In genomic region chrX:12887767-12888166, GRCh38 we compare ENCODE assay signal across 35 cellular contexts. TPM values are rescaled to one million over a fixed set of nuclear protein-coding genes. Genes with fewer than 3 reads are reported as not detected.
"Had no signal": no experiment of that assay in that cellular context is flagged by ENCODE, and none has a peak within 500 bp of the region (broad histone marks: within the 10 kb centered on the region; RNA-seq: fewer than 3 reads in every experiment).

No MANE protein-coding gene starts in this region.

- H3K4me2 ChIP-seq: smooth muscle cell had no signal

- H3K36me3 Mint-ChIP-seq: activated naive CD4-positive, alpha-beta T cell treated with anti-CD3 and anti-CD28 coated beads, Interleukin-2, amount 50 U/mL, for 24 hours; immature natural killer cell; mesothelial cell of epicardium; T-cell had no signal

- DNase-seq: activated CD4-positive, alpha-beta T cell treated with anti-CD3 and anti-CD28 coated beads for 36 hours; activated CD4-positive, alpha-beta T cell treated with anti-CD3 and anti-CD28 coated beads, Interleukin-2, amount 50 U/mL, for 48 hours; activated CD4-positive, CD25-positive, alpha-beta regulatory T cell; activated CD8-positive, alpha-beta memory T cell treated with anti-CD3 and anti-CD28 coated beads for 24 hours; activated gamma-delta T cell; activated naive CD8-positive, alpha-beta T cell treated with anti-CD3 and anti-CD28 coated beads, Interleukin-2, amount 50 U/mL, for 24 hours; activated T-cell treated with anti-CD3 and anti-CD28 coated beads, Interleukin-2, amount 50 U/mL, for 1 hour; amygdala; dermis blood vessel endothelial cell; effector CD4-positive, alpha-beta T cell; foreskin keratinocyte; heart left ventricle; hypothalamus; immature natural killer cell; kidney; left colon; mammary epithelial cell; naive B cell; nucleus accumbens; pancreas; retina; stimulated activated CD4-positive, alpha-beta T cell treated with anti-CD3 and anti-CD28 coated beads, Interleukin-1b, Interleukin-23, amount 100 ng/mL, for 48 hours; stimulated activated naive CD4-positive, alpha-beta T cell; T-cell; testis; transverse colon had no signal

- ATAC-seq: activated CD4-positive, alpha-beta T cell treated with anti-CD3 and anti-CD28 coated beads for 36 hours; activated naive CD8-positive, alpha-beta T cell treated with anti-CD3 and anti-CD28 coated beads, Interleukin-2, amount 50 U/mL, for 24 hours; foreskin keratinocyte; heart left ventricle; left colon; pancreas; T-cell had no signal

- H3K27ac ChIP-seq: esophagus muscularis mucosa, foreskin keratinocyte, heart left ventricle, pancreas, prostate gland, testis, transverse colon had no signal

- H3K9me3 ChIP-seq: esophagus muscularis mucosa, heart left ventricle, pancreas, prostate gland, testis, transverse colon had no signal

- H3K36me3 ChIP-seq: esophagus muscularis mucosa, heart left ventricle, pancreas, prostate gland, transverse colon had no signal

- H3K4me3 Mint-ChIP-seq: activated CD4-positive, alpha-beta T cell treated with anti-CD3 and anti-CD28 coated beads for 36 hours; activated naive CD4-positive, alpha-beta T cell treated with anti-CD3 and anti-CD28 coated beads, Interleukin-2, amount 50 U/mL, for 24 hours; activated naive CD8-positive, alpha-beta T cell treated with anti-CD3 and anti-CD28 coated beads, Interleukin-2, amount 50 U/mL, for 24 hours; central memory CD8-positive, alpha-beta T cell; immature natural killer cell; mesothelial cell of epicardium; T-cell had no signal

- H3K9me3 Mint-ChIP-seq: activated naive CD4-positive, alpha-beta T cell treated with anti-CD3 and anti-CD28 coated beads, Interleukin-2, amount 50 U/mL, for 24 hours; activated naive CD8-positive, alpha-beta T cell treated with anti-CD3 and anti-CD28 coated beads, Interleukin-2, amount 50 U/mL, for 24 hours; central memory CD8-positive, alpha-beta T cell; immature natural killer cell had no signal

- H3K4me3 ChIP-seq: esophagus muscularis mucosa, heart left ventricle, pancreas, prostate gland, smooth muscle cell, testis, transverse colon had no signal

- H3K27ac Mint-ChIP-seq: activated CD4-positive, alpha-beta T cell treated with anti-CD3 and anti-CD28 coated beads for 36 hours; activated naive CD4-positive, alpha-beta T cell treated with anti-CD3 and anti-CD28 coated beads, Interleukin-2, amount 50 U/mL, for 24 hours; activated naive CD8-positive, alpha-beta T cell treated with anti-CD3 and anti-CD28 coated beads, Interleukin-2, amount 50 U/mL, for 24 hours; immature natural killer cell; mesothelial cell of epicardium; T-cell had no signal

- H3K27me3 ChIP-seq: esophagus muscularis mucosa, foreskin keratinocyte, testis, transverse colon had no signal

- H3K4me1 Mint-ChIP-seq: central memory CD8-positive, alpha-beta T cell; mesothelial cell of epicardium had no signal

- H3K27me3 Mint-ChIP-seq: activated CD4-positive, alpha-beta T cell treated with anti-CD3 and anti-CD28 coated beads for 36 hours; activated naive CD4-positive, alpha-beta T cell treated with anti-CD3 and anti-CD28 coated beads, Interleukin-2, amount 50 U/mL, for 24 hours; activated naive CD8-positive, alpha-beta T cell treated with anti-CD3 and anti-CD28 coated beads, Interleukin-2, amount 50 U/mL, for 24 hours had no signal

- FAIRE-seq: bronchial epithelial cell, kidney, pancreas had no signal

- H3K4me1 ChIP-seq: esophagus muscularis mucosa, foreskin keratinocyte, pancreas, prostate gland, testis, transverse colon had no signal

RNA-seq across cellular contexts. Expression of gene TLR8, which starts 18.7 kb away (rescaled TPM):
- total RNA-seq: activated CD4-positive, alpha-beta T cell treated with anti-CD3 and anti-CD28 coated beads for 36 hours; bronchial epithelial cell; dermis blood vessel endothelial cell; foreskin keratinocyte; mammary epithelial cell; mesothelial cell of epicardium; smooth muscle cell; T-cell; T-helper 2 cell treated with Interferon-gamma antibody and Interleukin-4, amounts not matched to agents 100 ng/mL and 5 ng/mL, for 36 hours had no signal
- polyA plus RNA-seq: foreskin keratinocyte, mammary epithelial cell, neural cell, smooth muscle cell had no signal

RNA-seq across cellular contexts. Expression of gene TLR7, which starts 20.9 kb away (rescaled TPM):
- total RNA-seq: bronchial epithelial cell; dermis blood vessel endothelial cell; foreskin keratinocyte; mammary epithelial cell; T-helper 2 cell treated with Interferon-gamma antibody and Interleukin-4, amounts not matched to agents 100 ng/mL and 5 ng/mL, for 36 hours had no signal
- polyA plus RNA-seq: foreskin keratinocyte, mammary epithelial cell, neural cell, smooth muscle cell had no signal
